ENCODE assay signal across 11 cellular contexts in the genomic region with DNA sequence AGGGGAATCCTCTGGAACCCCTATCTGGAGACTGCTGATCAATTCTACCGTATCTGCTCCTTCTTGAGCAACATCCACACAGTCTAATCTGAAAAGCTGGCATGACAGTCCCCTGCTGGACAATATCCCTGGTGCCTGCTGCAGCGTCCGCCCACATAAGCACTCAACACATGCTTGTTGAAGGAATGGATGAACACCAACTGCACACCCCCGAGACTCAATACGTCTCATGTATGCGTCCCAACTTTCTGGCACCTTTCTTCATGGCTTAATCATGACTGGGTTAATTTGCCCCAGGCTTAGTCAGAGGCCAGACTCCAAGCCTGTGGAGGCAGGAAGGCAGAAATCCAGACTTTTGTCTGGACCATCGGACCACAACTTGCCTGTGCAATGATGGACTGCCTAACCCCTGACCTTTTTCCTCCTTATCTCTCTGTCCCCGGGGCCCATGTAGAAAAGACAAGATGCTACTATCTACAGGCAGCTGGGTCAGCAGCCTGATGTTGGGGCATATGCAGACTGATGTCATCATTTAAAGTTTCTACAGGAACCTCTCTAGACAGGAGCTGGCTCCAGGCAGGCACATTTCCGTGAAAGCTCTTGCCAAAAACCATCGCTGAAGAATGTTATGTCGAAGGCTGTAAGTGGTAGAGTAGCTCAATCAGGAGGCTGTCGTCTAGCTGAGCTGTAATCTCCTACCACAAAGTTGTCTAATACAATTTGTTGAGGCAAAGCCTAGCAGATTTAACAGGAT.
DNase-seq lines count a peak whose midpoint lies in the region; ATAC-seq, FAIRE-seq and TF ChIP-seq lines count a peak whose summit lies in the region.
"Had no signal": no experiment of that assay in that cellular context is flagged by ENCODE, and none has a peak within 500 bp of the region (broad histone marks: within the 10 kb centered on the region; RNA-seq: fewer than 3 reads in every experiment).

No MANE protein-coding gene starts in this region.

- H3K27ac ChIP-seq in kidney (ENCODE audit: low read depth in 2 of 2, low read length in 2 of 2) (no peak overlapping the region), gastrocnemius medialis (no peak overlapping the region)

- no peaks in the 10 kb centered on the region for H3K27me3 ChIP-seq in gastrocnemius medialis

- H3K27ac Mint-ChIP-seq in Calu3 (ENCODE audit: unreplicated experiment), result peak overlapping the region; percentile 86
- H3K27ac Mint-ChIP-seq in neural crest cell (ENCODE audit: unreplicated experiment), result peak overlapping the region; percentile 81

- CTCF ChIA-PET in Calu3 (lab: Charles Lee), result interaction anchor here (0.6 to 1.4 kb wide), 11 partner anchors 9 to 545 kb away, joined by 3 to 8 read pairs (median 4); no protein-coding TSS in a partner anchor

- no peaks in the 10 kb centered on the region for H3K36me3 Mint-ChIP-seq in Calu3 (ENCODE audit: insufficient read depth, unreplicated experiment)
- no peaks in the 10 kb centered on the region for H3K36me3 Mint-ChIP-seq in neural crest cell (ENCODE audit: low read depth)

- BruUV-seq in Calu3 (replicated peaks; lab: Mats Ljungman, UMichigan), result no TSS peak

- H3K36me3 ChIP-seq in kidney (ENCODE audit: control insufficient read depth in 1 of 2, insufficient read depth in 2 of 2, low read length in 2 of 2), result no peaks in the 10 kb centered on the region
- H3K36me3 ChIP-seq in gastrocnemius medialis, result no peaks in the 10 kb centered on the region

- no peaks in the 10 kb centered on the region for H3K9me3 ChIP-seq in kidney (ENCODE audit: control insufficient read depth in 1 of 2, low read length in 2 of 2)
- H3K9me3 ChIP-seq in gastrocnemius medialis, result no peaks in the 10 kb centered on the region

- ATAC-seq in HG03520 (IDR thresholded peaks at IDR 0.05; ENCODE audit: unreplicated experiment) (no peak), HG03460 (IDR thresholded peaks at IDR 0.05; ENCODE audit: unreplicated experiment) (no peak), gastrocnemius medialis (no peak)

- peaks cover 4% of the 10 kb centered on the region for H3K9me3 Mint-ChIP-seq in Calu3 (ENCODE audit: low read depth, unreplicated experiment)
- peaks cover 6% of the 10 kb centered on the region for H3K9me3 Mint-ChIP-seq in neural crest cell

- H3K27me3 Mint-ChIP-seq in Calu3 (ENCODE audit: unreplicated experiment) (no peaks in the 10 kb centered on the region), neural crest cell (ENCODE audit: low read depth) (peaks cover 2% of the 10 kb centered on the region)

- H3K4me3 ChIP-seq in epithelial cell of proximal tubule (ENCODE audit: low read depth, low read length) (no peak overlapping the region), kidney (ENCODE audit: low read length in 2 of 2) (no peak overlapping the region), gastrocnemius medialis (no peak overlapping the region)

- FAIRE-seq in kidney (lab: Jason Lieb, UNC), result no peak

- peak; percentile 45 for TF ChIP-seq CTCF in Calu3 (IDR thresholded peaks at IDR 0.05; ENCODE audit: unreplicated experiment)
- peak; percentile 47 for TF ChIP-seq CTCF in epithelial cell of proximal tubule (conservative IDR thresholded peaks at IDR 0.05; ENCODE audit: low read depth, low read length)
- TF ChIP-seq CTCF in neural crest cell (conservative IDR thresholded peaks at IDR 0.05), result peak; percentile 20
- TF ChIP-seq CTCF in kidney (IDR thresholded peaks at IDR 0.05; ENCODE audit: borderline replicate concordance, extremely low read depth, insufficient read depth), result no peak
- TF ChIP-seq CTCF in gastrocnemius medialis (IDR thresholded peaks at IDR 0.05 in 4 of 5, conservative IDR thresholded peaks at IDR 0.05 in 1 of 5), result no peak

- peak overlapping the region; percentile 7 for H3K4me3 Mint-ChIP-seq in Calu3 (ENCODE audit: low read depth, unreplicated experiment)
- no peak overlapping the region for H3K4me3 Mint-ChIP-seq in neural crest cell

- no peak for TF ChIP-seq POLR2A in gastrocnemius medialis (IDR thresholded peaks at IDR 0.05)

- peaks cover 36% of the 10 kb centered on the region for H3K4me1 Mint-ChIP-seq in Calu3 (ENCODE audit: low read depth, unreplicated experiment)
- H3K4me1 Mint-ChIP-seq in neural crest cell, result no peaks in the 10 kb centered on the region

- in situ Hi-C loops in gastrocnemius medialis (cut with MboI; ENCODE audit: low sequenced_read_pairs in 4 of 4), result no loop called here

- no peaks in the 10 kb centered on the region for H3K4me1 ChIP-seq in kidney (ENCODE audit: control insufficient read depth in 1 of 2, insufficient read depth in 1 of 2, low read depth in 1 of 2, low read length in 2 of 2)
- H3K4me1 ChIP-seq in gastrocnemius medialis, result peaks cover 0 to 5% of the 10 kb centered on the region in 2 donors

- peak; percentile 70 for DNase-seq in Calu3
- peak; percentile 48 for DNase-seq in epithelial cell of proximal tubule (ENCODE audit: low read depth)
- no peak for DNase-seq in neural crest cell (ENCODE audit: low read depth, low spot score)
- DNase-seq in kidney, result no peak
- no peak for DNase-seq in gastrocnemius medialis
- DNase-seq: activated CD4-positive, alpha-beta T cell treated with anti-CD3 and anti-CD28 coated beads for 4 hours; H7; NCI-H1105 treated with DMSO at 0.1 percent for 48 hours had no signal

- H3K9ac ChIP-seq in kidney (ENCODE audit: low read length in 2 of 2), result no peak overlapping the region

- intact Hi-C loops in Calu3 (cut with micrococcal nuclease; ENCODE audit: unreplicated experiment), result loop anchor here (2.0 kb wide), 1 partner anchor 72 kb away; no protein-coding TSS in a partner anchor
- intact Hi-C loops in kidney (cut with DNase I), result no loop called here
- intact Hi-C loops in gastrocnemius medialis (cut with DNase I; ENCODE audit: low total_unique reads), result no loop called here

TF ChIP-seq in PFSK-1, 5 proteins besides CTCF, POLR2A, EP300 and RAD21:
- TF ChIP-seq SIN3A (IDR thresholded peaks at IDR 0.05; ENCODE audit: borderline replicate concordance, insufficient read depth, low read length), result 0 out of 2 replicates have a peak, but pooled peaks have one; percentile 41
- TF ChIP-seq, protein P1, sequence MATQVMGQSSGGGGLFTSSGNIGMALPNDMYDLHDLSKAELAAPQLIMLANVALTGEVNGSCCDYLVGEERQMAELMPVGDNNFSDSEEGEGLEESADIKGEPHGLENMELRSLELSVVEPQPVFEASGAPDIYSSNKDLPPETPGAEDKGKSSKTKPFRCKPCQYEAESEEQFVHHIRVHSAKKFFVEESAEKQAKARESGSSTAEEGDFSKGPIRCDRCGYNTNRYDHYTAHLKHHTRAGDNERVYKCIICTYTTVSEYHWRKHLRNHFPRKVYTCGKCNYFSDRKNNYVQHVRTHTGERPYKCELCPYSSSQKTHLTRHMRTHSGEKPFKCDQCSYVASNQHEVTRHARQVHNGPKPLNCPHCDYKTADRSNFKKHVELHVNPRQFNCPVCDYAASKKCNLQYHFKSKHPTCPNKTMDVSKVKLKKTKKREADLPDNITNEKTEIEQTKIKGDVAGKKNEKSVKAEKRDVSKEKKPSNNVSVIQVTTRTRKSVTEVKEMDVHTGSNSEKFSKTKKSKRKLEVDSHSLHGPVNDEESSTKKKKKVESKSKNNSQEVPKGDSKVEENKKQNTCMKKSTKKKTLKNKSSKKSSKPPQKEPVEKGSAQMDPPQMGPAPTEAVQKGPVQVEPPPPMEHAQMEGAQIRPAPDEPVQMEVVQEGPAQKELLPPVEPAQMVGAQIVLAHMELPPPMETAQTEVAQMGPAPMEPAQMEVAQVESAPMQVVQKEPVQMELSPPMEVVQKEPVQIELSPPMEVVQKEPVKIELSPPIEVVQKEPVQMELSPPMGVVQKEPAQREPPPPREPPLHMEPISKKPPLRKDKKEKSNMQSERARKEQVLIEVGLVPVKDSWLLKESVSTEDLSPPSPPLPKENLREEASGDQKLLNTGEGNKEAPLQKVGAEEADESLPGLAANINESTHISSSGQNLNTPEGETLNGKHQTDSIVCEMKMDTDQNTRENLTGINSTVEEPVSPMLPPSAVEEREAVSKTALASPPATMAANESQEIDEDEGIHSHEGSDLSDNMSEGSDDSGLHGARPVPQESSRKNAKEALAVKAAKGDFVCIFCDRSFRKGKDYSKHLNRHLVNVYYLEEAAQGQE (IDR thresholded peaks at IDR 0.05; ENCODE audit: insufficient read depth in 1 of 2, low read depth in 2 of 2, low read length in 2 of 2), result no peak
- no peak for TF ChIP-seq POLR2AphosphoS5 (IDR thresholded peaks at IDR 0.05; ENCODE audit: low read depth, low read length)
- TF ChIP-seq TAF1 (IDR thresholded peaks at IDR 0.05; ENCODE audit: borderline replicate concordance, insufficient read depth, low read length), result no peak
- TF ChIP-seq FOXP2 (optimal IDR thresholded peaks at IDR 0.05; ENCODE audit: borderline replicate concordance, extremely low read depth, extremely low read length, insufficient read depth), result peak; percentile 56

Comparison
In these comparisons a context has a peak if more than half of its experiments do, and no peak if none do; other contexts are left out.
1. DNase-seq: peak in Calu3 (single experiment) and epithelial cell of proximal tubule (single experiment); none in neural crest cell (single experiment), kidney (single experiment) and gastrocnemius medialis (0 of 2).
2. CTCF ChIP-seq: peak in Calu3 (single experiment), epithelial cell of proximal tubule (single experiment) and neural crest cell (single experiment); none in kidney (single experiment) and gastrocnemius medialis (0 of 5).